ENCODE assay signal across 23 cellular contexts in genomic region chr11:119419246-119419645, GRCh38. TPM values are rescaled to one million over a fixed set of nuclear protein-coding genes. Genes with fewer than 3 reads are reported as not detected.
"Had no signal": no experiment of that assay in that cellular context is flagged by ENCODE, and none has a peak within 500 bp of the region (broad histone marks: within the 10 kb centered on the region; RNA-seq: fewer than 3 reads in every experiment).

No MANE protein-coding gene starts in this region.

- DNase-seq: activated CD4-positive, alpha-beta memory T cell treated with anti-CD3 and anti-CD28 coated beads, Interleukin-2, amount 10 ng/mL, durations not matched to agents 7 days and 5 days; activated CD4-positive, alpha-beta T cell treated with anti-CD3 and anti-CD28 coated beads, Interleukin-2, amount 10 ng/mL, durations not matched to agents 24 days and 14 days; activated gamma-delta T cell; activated naive CD4-positive, alpha-beta T cell treated with anti-CD3 and anti-CD28 coated beads, Interleukin-2, amount 50 U/mL, for 16 hours; activated naive CD8-positive, alpha-beta T cell treated with anti-CD3 and anti-CD28 coated beads, Interleukin-2, amount 50 U/mL, for 24 hours; anterior cingulate cortex; brain microvascular endothelial cell; central memory CD4-positive, alpha-beta T cell; dorsolateral prefrontal cortex; effector memory CD8-positive, alpha-beta T cell; heart left ventricle; left colon; naive thymus-derived CD8-positive, alpha-beta T cell; stimulated activated CD4-positive, alpha-beta T cell treated with anti-CD3 and anti-CD28 coated beads, Interleukin-1b, Interleukin-23, amount 100 ng/mL, for 48 hours; substantia nigra; T-helper 17 cell; tibial artery had no signal

- H3K36me3 ChIP-seq: brain microvascular endothelial cell, heart left ventricle, tibial artery had no signal

- H3K4me3 ChIP-seq: esophagus muscularis mucosa, gastroesophageal sphincter, heart left ventricle, lung, tibial artery had no signal

- H3K4me3 Mint-ChIP-seq: activated CD4-positive, alpha-beta memory T cell treated with anti-CD3 and anti-CD28 coated beads, Interleukin-2, amount 10 ng/mL, durations not matched to agents 7 days and 5 days; activated CD4-positive, alpha-beta T cell treated with anti-CD3 and anti-CD28 coated beads, Interleukin-2, amount 10 ng/mL, durations not matched to agents 24 days and 14 days; activated naive CD8-positive, alpha-beta T cell treated with anti-CD3 and anti-CD28 coated beads, Interleukin-2, amount 50 U/mL, for 24 hours; effector memory CD8-positive, alpha-beta T cell; mesothelial cell of epicardium; naive thymus-derived CD8-positive, alpha-beta T cell; stimulated activated naive CD8-positive, alpha-beta T cell treated with anti-CD3 and anti-CD28 coated beads, Interleukin-15, Interleukin-2, amounts not matched to agents 100 ng/mL and 50 ng/mL, for 24 hours; T-helper 17 cell had no signal

- H3K27ac Mint-ChIP-seq: activated CD4-positive, alpha-beta memory T cell treated with anti-CD3 and anti-CD28 coated beads, Interleukin-2, amount 10 ng/mL, durations not matched to agents 7 days and 5 days; activated CD4-positive, alpha-beta T cell treated with anti-CD3 and anti-CD28 coated beads, Interleukin-2, amount 10 ng/mL, durations not matched to agents 24 days and 14 days; activated naive CD8-positive, alpha-beta T cell treated with anti-CD3 and anti-CD28 coated beads, Interleukin-2, amount 50 U/mL, for 24 hours; effector memory CD8-positive, alpha-beta T cell; mesothelial cell of epicardium; stimulated activated naive CD8-positive, alpha-beta T cell treated with anti-CD3 and anti-CD28 coated beads, Interleukin-15, Interleukin-2, amounts not matched to agents 100 ng/mL and 50 ng/mL, for 24 hours; T-helper 17 cell had no signal

- H3K9me3 Mint-ChIP-seq: activated CD4-positive, alpha-beta memory T cell treated with anti-CD3 and anti-CD28 coated beads, Interleukin-2, amount 10 ng/mL, durations not matched to agents 7 days and 5 days; activated CD4-positive, alpha-beta T cell treated with anti-CD3 and anti-CD28 coated beads, Interleukin-2, amount 10 ng/mL, durations not matched to agents 24 days and 14 days; stimulated activated naive CD8-positive, alpha-beta T cell treated with anti-CD3 and anti-CD28 coated beads, Interleukin-15, Interleukin-2, amounts not matched to agents 100 ng/mL and 50 ng/mL, for 24 hours had no signal

- H3K9me3 ChIP-seq: esophagus muscularis mucosa, gastroesophageal sphincter, heart left ventricle, tibial artery had no signal

- H3K27ac ChIP-seq: brain microvascular endothelial cell, heart left ventricle had no signal

- ATAC-seq: activated CD4-positive, CD25-positive, alpha-beta regulatory T cell treated with anti-CD3 and anti-CD28 coated beads, Interleukin-2, amount 50 U/mL, for 24 hours; activated naive CD8-positive, alpha-beta T cell treated with anti-CD3 and anti-CD28 coated beads, Interleukin-2, amount 50 U/mL, for 24 hours; effector memory CD8-positive, alpha-beta T cell; gastroesophageal sphincter; heart left ventricle; left colon; naive thymus-derived CD8-positive, alpha-beta T cell; T-helper 17 cell had no signal

RNA-seq across cellular contexts. Expression of gene THY1, which starts 3.7 kb away (rescaled TPM):
- total RNA-seq: naive thymus-derived CD8-positive, alpha-beta T cell had no signal
- polyA plus RNA-seq: naive thymus-derived CD8-positive, alpha-beta T cell had no signal
